17 cellular contexts compared by ENCODE assay signal in genomic region chr1:151579436-151580225, GRCh38. TPM values are rescaled to one million over a fixed set of nuclear protein-coding genes. Genes with fewer than 3 reads are reported as not detected.
A peak's percentile ranks its signal among the peaks of the same experiment; 100 is the strongest.
DNase-seq lines count a peak whose midpoint lies in the region; ATAC-seq and TF ChIP-seq lines count a peak whose summit lies in the region.
"Had no signal": no experiment of that assay in that cellular context is flagged by ENCODE, and none has a peak within 500 bp of the region (broad histone marks: within the 10 kb centered on the region; RNA-seq: fewer than 3 reads in every experiment).

No MANE protein-coding gene starts in this region.

- no peak for ATAC-seq in HG02973 (IDR thresholded peaks at IDR 0.05; ENCODE audit: unreplicated experiment)
- no peak for ATAC-seq in GM21515 (IDR thresholded peaks at IDR 0.05; ENCODE audit: unreplicated experiment)
- no peak for ATAC-seq in activated CD8-positive, alpha-beta T cell treated with anti-CD3 and anti-CD28 coated beads, Interleukin-2, amount 10 ng/mL, durations not matched to agents 7 days and 5 days
- ATAC-seq: left lobe of liver had no signal

- peak overlapping the region; percentile 59 for H3K27ac Mint-ChIP-seq in Calu3 (ENCODE audit: unreplicated experiment)
- no peak overlapping the region for H3K27ac Mint-ChIP-seq in activated CD8-positive, alpha-beta T cell treated with anti-CD3 and anti-CD28 coated beads, Interleukin-2, amount 10 ng/mL, durations not matched to agents 7 days and 5 days
- H3K27ac Mint-ChIP-seq: activated naive CD4-positive, alpha-beta T cell treated with anti-CD3 and anti-CD28 coated beads, Interleukin-2, amount 50 U/mL, for 24 hours; IgD-negative memory B cell had no signal

- POLR2A ChIA-PET in activated CD8-positive, alpha-beta T cell treated with anti-CD3 and anti-CD28 coated beads, Interleukin-2, amount 10 ng/mL, durations not matched to agents 7 days and 5 days (lab: Charles Lee) = no interaction called here

- H3K4me1 Mint-ChIP-seq in Calu3 (ENCODE audit: low read depth, unreplicated experiment) = peaks cover 14% of the 10 kb centered on the region
- peaks cover 7% of the 10 kb centered on the region for H3K4me1 Mint-ChIP-seq in activated CD8-positive, alpha-beta T cell treated with anti-CD3 and anti-CD28 coated beads, Interleukin-2, amount 10 ng/mL, durations not matched to agents 7 days and 5 days (ENCODE audit: low read depth)
- H3K4me1 Mint-ChIP-seq: activated naive CD4-positive, alpha-beta T cell treated with anti-CD3 and anti-CD28 coated beads, Interleukin-2, amount 50 U/mL, for 24 hours; central memory CD8-positive, alpha-beta T cell; IgD-negative memory B cell; naive B cell had no signal

- no peak for TF ChIP-seq CTCF in Calu3 (IDR thresholded peaks at IDR 0.05; ENCODE audit: unreplicated experiment)
- no peak for TF ChIP-seq CTCF in cardiac fibroblast (IDR thresholded peaks at IDR 0.05; ENCODE audit: low read depth, low read length)

- no peaks in the 10 kb centered on the region for H3K27me3 Mint-ChIP-seq in Calu3 (ENCODE audit: unreplicated experiment)
- H3K27me3 Mint-ChIP-seq in activated CD8-positive, alpha-beta T cell treated with anti-CD3 and anti-CD28 coated beads, Interleukin-2, amount 10 ng/mL, durations not matched to agents 7 days and 5 days (ENCODE audit: low read depth) = no peaks in the 10 kb centered on the region
- H3K27me3 Mint-ChIP-seq: activated naive CD4-positive, alpha-beta T cell treated with anti-CD3 and anti-CD28 coated beads, Interleukin-2, amount 50 U/mL, for 24 hours; central memory CD8-positive, alpha-beta T cell; IgD-negative memory B cell; naive B cell had no signal

- intact Hi-C loops in Calu3 (cut with micrococcal nuclease; ENCODE audit: unreplicated experiment) = no loop called here

- no peak for DNase-seq in Calu3
- DNase-seq in M059J (ENCODE audit: low read depth) = peak; percentile 73
- peak; percentile 16 to 64 for DNase-seq in cardiac fibroblast (ENCODE audit: low read depth in 2 of 2)
- peak; percentile 71 for DNase-seq in kidney tubule cell (ENCODE audit: low spot score)
- DNase-seq in germinal center (ENCODE audit: low spot score) = no peak
- no peak for DNase-seq in activated CD8-positive, alpha-beta T cell treated with anti-CD3 and anti-CD28 coated beads, Interleukin-2, amount 10 ng/mL, durations not matched to agents 7 days and 5 days
- DNase-seq: activated CD4-positive, CD25-positive, alpha-beta regulatory T cell treated with anti-CD3 and anti-CD28 coated beads, Interleukin-2, amount 50 U/mL, for 72 hours; hippocampal formation; naive B cell; NCI-H1436 treated with DMSO at 0.1 percent for 48 hours had no signal

- H3K9me3 Mint-ChIP-seq in Calu3 (ENCODE audit: low read depth, unreplicated experiment) = no peaks in the 10 kb centered on the region
- no peaks in the 10 kb centered on the region for H3K9me3 Mint-ChIP-seq in activated CD8-positive, alpha-beta T cell treated with anti-CD3 and anti-CD28 coated beads, Interleukin-2, amount 10 ng/mL, durations not matched to agents 7 days and 5 days (ENCODE audit: insufficient read depth)
- H3K9me3 Mint-ChIP-seq: activated naive CD4-positive, alpha-beta T cell treated with anti-CD3 and anti-CD28 coated beads, Interleukin-2, amount 50 U/mL, for 24 hours; central memory CD8-positive, alpha-beta T cell; IgD-negative memory B cell; naive B cell had no signal

- peaks cover 46% of the 10 kb centered on the region for H3K36me3 Mint-ChIP-seq in Calu3 (ENCODE audit: insufficient read depth, unreplicated experiment)
- H3K36me3 Mint-ChIP-seq in activated CD8-positive, alpha-beta T cell treated with anti-CD3 and anti-CD28 coated beads, Interleukin-2, amount 10 ng/mL, durations not matched to agents 7 days and 5 days (ENCODE audit: low read depth) = no peaks in the 10 kb centered on the region
- H3K36me3 Mint-ChIP-seq: IgD-negative memory B cell, naive B cell had no signal

- H3K4me3 Mint-ChIP-seq in Calu3 (ENCODE audit: low read depth, unreplicated experiment) = no peak overlapping the region
- no peak overlapping the region for H3K4me3 Mint-ChIP-seq in activated CD8-positive, alpha-beta T cell treated with anti-CD3 and anti-CD28 coated beads, Interleukin-2, amount 10 ng/mL, durations not matched to agents 7 days and 5 days
- H3K4me3 Mint-ChIP-seq: activated naive CD4-positive, alpha-beta T cell treated with anti-CD3 and anti-CD28 coated beads, Interleukin-2, amount 50 U/mL, for 24 hours; central memory CD8-positive, alpha-beta T cell; IgD-negative memory B cell; naive B cell had no signal

- BruUV-seq in Calu3 (replicated peaks; lab: Mats Ljungman, UMichigan) = no TSS peak

- H3K4me3 ChIP-seq in cardiac fibroblast (replicated peaks in 1 of 2; ENCODE audit: low read depth in 2 of 2, low read length in 2 of 2) = no peak overlapping the region
- H3K4me3 ChIP-seq: thoracic aorta had no signal

- CTCF ChIA-PET in Calu3 (lab: Charles Lee) = no interaction called here
- CTCF ChIA-PET in activated CD8-positive, alpha-beta T cell treated with anti-CD3 and anti-CD28 coated beads, Interleukin-2, amount 10 ng/mL, durations not matched to agents 7 days and 5 days (lab: Charles Lee) = interaction anchor here (0.9 to 5.2 kb wide), 4 partner anchors 14 to 257 kb away, joined by 3 to 26 read pairs (median 3); no protein-coding TSS in a partner anchor

RNA-seq across cellular contexts. Expression of gene SNX27, which starts 32.2 kb away (rescaled TPM):
- total RNA-seq in Calu3 (2022) = 52.4 and 57.1 TPM in 2 replicates
- total RNA-seq in M059J (2014; rRNA removed; shearing (Covaris generic)) = 22.4 and 29.1 TPM in 2 replicates
- total RNA-seq in activated CD8-positive, alpha-beta T cell treated with anti-CD3 and anti-CD28 coated beads, Interleukin-2, amount 10 ng/mL, durations not matched to agents 7 days and 5 days = 10 to 100 TPM; 24.5 to 26.0 TPM

RNA-seq across cellular contexts. Expression of gene TUFT1, which starts 39.5 kb away (rescaled TPM):
- 31.4 and 34.3 TPM in 2 replicates for total RNA-seq in Calu3 (2022)
- total RNA-seq in M059J (2014; rRNA removed; shearing (Covaris generic)) = 13.2 and 21.1 TPM in 2 replicates
- under 1 TPM; 0.42 TPM for total RNA-seq in activated CD8-positive, alpha-beta T cell treated with anti-CD3 and anti-CD28 coated beads, Interleukin-2, amount 10 ng/mL, durations not matched to agents 7 days and 5 days

Comparison
In these comparisons a context has a peak if more than half of its experiments do, and no peak if none do; other contexts are left out.
1. DNase-seq: peak in M059J (single experiment), cardiac fibroblast (2 of 2) and kidney tubule cell (single experiment); none in Calu3 (single experiment), germinal center (single experiment) and activated CD8-positive, alpha-beta T cell treated with anti-CD3 and anti-CD28 coated beads, Interleukin-2, amount 10 ng/mL, durations not matched to agents 7 days and 5 days (single experiment).